Comparison of ENCODE assay signal across 19 cellular contexts in the genomic region with DNA sequence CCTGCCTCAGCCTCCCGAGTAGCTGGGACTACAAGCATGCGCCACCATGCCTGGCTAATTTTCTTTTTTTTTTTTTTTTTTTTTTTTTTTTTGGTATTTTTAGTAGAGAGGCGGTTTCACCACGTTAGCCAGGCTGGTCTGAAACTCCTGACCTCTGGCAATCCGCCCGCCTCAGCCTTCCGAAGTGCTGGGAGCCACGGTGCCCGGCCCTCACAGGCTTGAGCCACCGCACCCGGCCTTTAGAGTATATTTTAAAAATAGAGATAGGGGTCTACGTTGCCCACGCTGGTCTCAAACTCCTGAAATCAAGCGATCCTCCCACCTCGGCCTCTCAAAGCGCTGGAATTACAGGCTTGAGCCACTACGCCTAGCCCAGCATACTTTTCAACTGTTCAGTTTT.
DNase-seq lines count a peak whose midpoint lies in the region; ATAC-seq, FAIRE-seq and TF ChIP-seq lines count a peak whose summit lies in the region.
"Had no signal": no experiment of that assay in that cellular context is flagged by ENCODE, and none has a peak within 500 bp of the region (broad histone marks: within the 10 kb centered on the region; RNA-seq: fewer than 3 reads in every experiment).

No MANE protein-coding gene starts in this region.

- peak overlapping the region; percentile 100 for H3K27ac ChIP-seq in left ventricle myocardium inferior (replicated peaks)
- H3K27ac ChIP-seq in heart left ventricle, result peak overlapping the region in 2 of 12 donors; percentile 98 to 99
- H3K27ac ChIP-seq in K562 (ENCODE audit: extremely low read depth, low read depth, low read length), result 0 out of 3 replicates have a peak overlapping the region, but pooled peaks have one; percentile 20
- H3K27ac ChIP-seq in psoas muscle, result peak overlapping the region; percentile 92
- H3K27ac ChIP-seq in vagina, result peak overlapping the region; percentile 99

- H3K4me1 ChIP-seq in left ventricle myocardium inferior, result peaks cover 48% of the 10 kb centered on the region
- H3K4me1 ChIP-seq in heart left ventricle, result peaks cover 3 to 83% (median 27%) of the 10 kb centered on the region in 12 donors
- peaks cover 34 to 40% of the 10 kb centered on the region in 2 experiments for H3K4me1 ChIP-seq in K562 (replicated peaks in 1 of 2; ENCODE audit: control insufficient read depth in 2 of 2, insufficient read depth in 2 of 2, low read length in 2 of 2)
- peaks cover 31% of the 10 kb centered on the region for H3K4me1 ChIP-seq in psoas muscle
- peaks cover 53% of the 10 kb centered on the region for H3K4me1 ChIP-seq in vagina

- H3K79me2 ChIP-seq in K562 (ENCODE audit: control insufficient read depth, insufficient read depth, low read length), result peaks cover 36% of the 10 kb centered on the region

- 82 to 85% (median 84%) methylated on average over 16 to 17 of the region's 17 CpGs for WGBS in heart left ventricle, 4 donors
- 90% methylated on average over 17 of the region's 17 CpGs for WGBS in K562 (ENCODE audit: insufficient coverage, low coverage, missing lambda C conversion rate)
- 72 to 84% (median 78%) methylated on average over 17 of the region's 17 CpGs for WGBS in psoas muscle, 3 donors

- H3K36me3 ChIP-seq in left ventricle myocardium inferior (no peaks in the 10 kb centered on the region), heart left ventricle (no peaks in the 10 kb centered on the region), K562 (ENCODE audit: control insufficient read depth, insufficient read depth, low read length) (no peaks in the 10 kb centered on the region), psoas muscle (ENCODE audit: insufficient read depth in 1 of 2, low read depth in 1 of 2) (no peaks in the 10 kb centered on the region), vagina (no peaks in the 10 kb centered on the region)

- no peak for TF ChIP-seq EP300 in K562 (IDR thresholded peaks at IDR 0.05; ENCODE audit: low read length)

- H3K4me3 ChIP-seq in left ventricle myocardium inferior (no peak overlapping the region), heart left ventricle (no peak overlapping the region), K562 (no peak overlapping the region), psoas muscle (peak overlapping the region; percentile 67), vagina (no peak overlapping the region)

- no peak overlapping the region for H2AFZ ChIP-seq in K562 (ENCODE audit: low read depth, low read length)

- no peaks in the 10 kb centered on the region for H3K27me3 Mint-ChIP-seq in effector memory CD8-positive, alpha-beta T cell
- no peaks in the 10 kb centered on the region for H3K27me3 Mint-ChIP-seq in stimulated activated naive B cell treated with anti-CD40 and anti-IgM and Interleukin-4, amounts not matched to agents 10 μg/mL and 1 μg/mL and 100 μg/mL, for 72 hours

- peaks cover 20% of the 10 kb centered on the region for H3K36me3 Mint-ChIP-seq in effector memory CD8-positive, alpha-beta T cell (ENCODE audit: insufficient read depth)
- H3K36me3 Mint-ChIP-seq in stimulated activated naive B cell treated with anti-CD40 and anti-IgM and Interleukin-4, amounts not matched to agents 10 μg/mL and 1 μg/mL and 100 μg/mL, for 72 hours, result peaks cover 5 to 8% of the 10 kb centered on the region in 2 donors

- intact Hi-C loops in left ventricle myocardium inferior (cut with micrococcal nuclease) (no loop called here), heart left ventricle (cut with DNase I) (loop anchor here in 2 of 10 donors (5.0 to 10.0 kb wide), 2 partner anchors 96 to 188 kb away; partner anchors contain the start of gene CHD2 (in 1 of the 2)), K562 (cut with micrococcal nuclease) (no loop called here), psoas muscle (cut with DNase I) (loop anchor here (2.0 to 10.0 kb wide), 4 partner anchors 96 to 218 kb away; partner anchors contain the start of gene CHD2 (in 1 of the 2)), vagina (cut with DNase I) (loop anchor here (5.0 kb wide), 2 partner anchors 96 to 111 kb away; partner anchors contain the start of gene CHD2)

- no peak overlapping the region for H3K27ac Mint-ChIP-seq in effector memory CD8-positive, alpha-beta T cell
- H3K27ac Mint-ChIP-seq in stimulated activated naive B cell treated with anti-CD40 and anti-IgM and Interleukin-4, amounts not matched to agents 10 μg/mL and 1 μg/mL and 100 μg/mL, for 72 hours, result no peak overlapping the region

- in situ Hi-C loops in K562 (cut with MboI), result no loop called here

- TF ChIP-seq RAD21 in K562 (CRISPR knock-in tag; conservative IDR thresholded peaks at IDR 0.05 in 1 of 2, IDR thresholded peaks at IDR 0.05 in 1 of 2), result no peak

- no peaks in the 10 kb centered on the region for H4K20me1 ChIP-seq in K562 (replicated peaks; ENCODE audit: control insufficient read depth, insufficient read depth, low read length)

- no TSS peak for BruUV-seq in K562 (replicated peaks; lab: Mats Ljungman, UMichigan)

- no peaks in the 10 kb centered on the region for H3K9me3 Mint-ChIP-seq in effector memory CD8-positive, alpha-beta T cell
- peaks cover 0 to 1% of the 10 kb centered on the region in 2 donors for H3K9me3 Mint-ChIP-seq in stimulated activated naive B cell treated with anti-CD40 and anti-IgM and Interleukin-4, amounts not matched to agents 10 μg/mL and 1 μg/mL and 100 μg/mL, for 72 hours
- H3K9me3 Mint-ChIP-seq: HFFc6 had no signal

- no peak overlapping the region for H3K4me2 ChIP-seq in K562 (ENCODE audit: insufficient read depth, low read length)

- no peak overlapping the region for H3K4me3 Mint-ChIP-seq in effector memory CD8-positive, alpha-beta T cell
- no peak overlapping the region for H3K4me3 Mint-ChIP-seq in stimulated activated naive B cell treated with anti-CD40 and anti-IgM and Interleukin-4, amounts not matched to agents 10 μg/mL and 1 μg/mL and 100 μg/mL, for 72 hours
- H3K4me3 Mint-ChIP-seq: HFFc6 had no signal

- POLR2A ChIA-PET in K562 (lab: Yijun Ruan, JAX), result interaction anchor here (0.6 to 7.8 kb wide), 2 partner anchors 75 to 160 kb away, joined by 3 to 110 read pairs; no protein-coding TSS in a partner anchor

- H3K4me1 Mint-ChIP-seq in effector memory CD8-positive, alpha-beta T cell (ENCODE audit: low read depth in 2 of 2), result peaks cover 12 to 31% of the 10 kb centered on the region in 2 donors
- H3K4me1 Mint-ChIP-seq in stimulated activated naive B cell treated with anti-CD40 and anti-IgM and Interleukin-4, amounts not matched to agents 10 μg/mL and 1 μg/mL and 100 μg/mL, for 72 hours, result peaks cover 9 to 28% of the 10 kb centered on the region in 2 donors

- no peak for TF ChIP-seq CTCF in left ventricle myocardium inferior (IDR thresholded peaks at IDR 0.05; ENCODE audit: borderline replicate concordance)
- no peak for TF ChIP-seq CTCF in heart left ventricle (IDR thresholded peaks at IDR 0.05)
- no peak for TF ChIP-seq CTCF in K562 (IDR thresholded peaks at IDR 0.05 in 2 of 3, conservative IDR thresholded peaks at IDR 0.05 in 1 of 3; ENCODE audit: insufficient read depth in 2 of 3, low read depth in 1 of 3, low read length in 3 of 3)
- no peak for TF ChIP-seq CTCF in psoas muscle (IDR thresholded peaks at IDR 0.05)
- TF ChIP-seq CTCF in vagina (IDR thresholded peaks at IDR 0.05), result no peak

- CTCF ChIA-PET in K562 (lab: Yijun Ruan, JAX; ENCODE audit: low intra/inter-chr PET ratio), result no interaction called here

- FAIRE-seq in K562 (lab: Jason Lieb, UNC), result no peak
- FAIRE-seq: bronchial epithelial cell, GM12891 had no signal

- DNase-seq in left ventricle myocardium inferior (no peak), heart left ventricle (no peak), K562 (ENCODE audit: extremely low read depth in 1 of 4, low spot score in 3 of 4) (no peak), psoas muscle (peak in 1 of 2 donors; percentile 69), vagina (ENCODE audit: extremely low spot score in 2 of 2) (no peak), retina (no peak)
- no peak for DNase-seq in effector memory CD8-positive, alpha-beta T cell
- no peak for DNase-seq in stimulated activated naive B cell treated with anti-CD40 and anti-IgM and Interleukin-4, amounts not matched to agents 10 μg/mL and 1 μg/mL and 100 μg/mL, for 72 hours
- DNase-seq: DMS153, dorsolateral prefrontal cortex, erythroblast, GF-D8, HFFc6, NCI-H1417, NCI-H526 treated with DMSO at 0.1 percent for 48 hours, OCI-M1 had no signal

- no peaks in the 10 kb centered on the region for H3K27me3 ChIP-seq in left ventricle myocardium inferior (ENCODE audit: low read depth)
- no peaks in the 10 kb centered on the region for H3K27me3 ChIP-seq in heart left ventricle
- no peaks in the 10 kb centered on the region for H3K27me3 ChIP-seq in K562 (ENCODE audit: control insufficient read depth in 2 of 2, insufficient read depth in 2 of 2, low read length in 2 of 2)
- H3K27me3 ChIP-seq in psoas muscle (ENCODE audit: insufficient read depth in 3 of 3, low read length in 2 of 3), result no peaks in the 10 kb centered on the region
- H3K27me3 ChIP-seq in vagina, result no peaks in the 10 kb centered on the region
- H3K27me3 ChIP-seq: dorsolateral prefrontal cortex had no signal

- H3K9ac ChIP-seq in K562 (ENCODE audit: insufficient read depth in 1 of 2, low read depth in 2 of 2, low read length in 2 of 2), result no peak overlapping the region

- ATAC-seq in heart left ventricle, result no peak
- no peak for ATAC-seq in K562
- no peak for ATAC-seq in psoas muscle
- ATAC-seq in effector memory CD8-positive, alpha-beta T cell (replicated peaks), result no peak
- ATAC-seq in stimulated activated naive B cell treated with anti-CD40 and anti-IgM and Interleukin-4, amounts not matched to agents 10 μg/mL and 1 μg/mL and 100 μg/mL, for 72 hours (replicated peaks), result no peak
- ATAC-seq: activated CD4-positive, CD25-positive, alpha-beta regulatory T cell treated with anti-CD3 and anti-CD28 coated beads, Interleukin-2, amount 50 U/mL, for 24 hours had no signal

- no peak for TF ChIP-seq POLR2A in heart left ventricle (IDR thresholded peaks at IDR 0.05)
- no peak for TF ChIP-seq POLR2A in K562 (conservative IDR thresholded peaks at IDR 0.05)
- TF ChIP-seq POLR2A in vagina (IDR thresholded peaks at IDR 0.05), result no peak

- H3K9me3 ChIP-seq in left ventricle myocardium inferior (replicated peaks) (no peaks in the 10 kb centered on the region), heart left ventricle (no peaks in the 10 kb centered on the region), K562 (replicated peaks; ENCODE audit: control insufficient read depth, insufficient read depth, low read depth, low read length) (no peaks in the 10 kb centered on the region), psoas muscle (no peaks in the 10 kb centered on the region), vagina (no peaks in the 10 kb centered on the region)

- H3K9me1 ChIP-seq in K562 (ENCODE audit: control insufficient read depth, insufficient read depth, low read length), result no peaks in the 10 kb centered on the region

Comparison
In these comparisons a context has a peak if more than half of its experiments do, and no peak if none do; other contexts are left out.
1. intact Hi-C loops: an anchor here in psoas muscle (2.0 to 10.0 kb wide) and vagina (5.0 kb wide); none called in left ventricle myocardium inferior and K562.